ENCODE assay signal across 10 cellular contexts in the genomic region with DNA sequence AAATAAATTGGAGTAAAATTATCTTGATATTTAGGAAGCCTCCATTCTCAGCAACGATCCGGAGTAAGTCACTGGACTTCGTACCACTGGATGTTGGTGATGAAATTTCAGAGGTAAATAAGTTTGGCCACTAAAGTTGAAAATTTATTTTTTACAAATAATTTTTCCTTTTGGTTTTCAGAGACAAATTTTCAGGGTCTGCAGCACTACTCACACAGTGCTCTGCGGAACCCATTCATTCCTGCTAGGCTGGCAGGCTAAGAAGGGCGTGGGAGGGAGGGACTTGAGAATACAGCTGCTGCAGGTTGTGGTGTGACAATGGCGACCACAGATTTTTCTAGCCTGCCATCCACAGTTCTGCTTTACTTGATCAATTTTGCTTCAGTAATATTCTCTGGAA. TPM values are rescaled to one million over a fixed set of nuclear protein-coding genes. Genes with fewer than 3 reads are reported as not detected.
DNase-seq lines count a peak whose midpoint lies in the region; ATAC-seq and TF ChIP-seq lines count a peak whose summit lies in the region.
"Had no signal": no experiment of that assay in that cellular context is flagged by ENCODE, and none has a peak within 500 bp of the region (broad histone marks: within the 10 kb centered on the region; RNA-seq: fewer than 3 reads in every experiment).

No MANE protein-coding gene starts in this region.

- TF ChIP-seq RAD21 in neural cell (conservative IDR thresholded peaks at IDR 0.05) = peak; percentile 52

- H3K79me2 ChIP-seq in neural cell (replicated peaks; ENCODE audit: insufficient read depth, low read length) = peaks cover 74% of the 10 kb centered on the region

- H3F3A ChIP-seq in neural cell (ENCODE audit: insufficient read depth, low read length, poor library complexity, severe bottlenecking) = peaks cover 7% of the 10 kb centered on the region

- peaks cover 31% of the 10 kb centered on the region for H3K36me3 Mint-ChIP-seq in activated T-helper 17 cell treated with anti-CD3 and anti-CD28 coated beads, Interleukin-2, amount 50 U/mL, for 72 hours (ENCODE audit: low read depth)

- no peaks in the 10 kb centered on the region for H3K27me3 Mint-ChIP-seq in activated T-helper 17 cell treated with anti-CD3 and anti-CD28 coated beads, Interleukin-2, amount 50 U/mL, for 72 hours
- H3K27me3 Mint-ChIP-seq: stimulated activated naive CD8-positive, alpha-beta T cell treated with anti-CD3 and anti-CD28 coated beads, Interleukin-15, Interleukin-2, amounts not matched to agents 100 ng/mL and 50 ng/mL, for 24 hours had no signal

- peaks cover 6% of the 10 kb centered on the region for H3K36me3 ChIP-seq in neural cell (ENCODE audit: insufficient read depth, low read length)
- no peaks in the 10 kb centered on the region for H3K36me3 ChIP-seq in gastrocnemius medialis

- peaks cover 29% of the 10 kb centered on the region for H4K20me1 ChIP-seq in neural cell (ENCODE audit: insufficient read depth)

- peak overlapping the region; percentile 100 for H3K4me2 ChIP-seq in neural cell (ENCODE audit: low read length)

- no peak overlapping the region for H3K27ac Mint-ChIP-seq in activated T-helper 17 cell treated with anti-CD3 and anti-CD28 coated beads, Interleukin-2, amount 50 U/mL, for 72 hours

- H3K27me3 ChIP-seq in neural cell (ENCODE audit: insufficient read depth, low read depth, low read length) (no peaks in the 10 kb centered on the region), gastrocnemius medialis (peaks cover 7 to 8% (median 7%) of the 10 kb centered on the region in 3 donors)

- peak; percentile 35 for TF ChIP-seq EP300 in neural cell (conservative IDR thresholded peaks at IDR 0.05; ENCODE audit: poor library complexity, severe bottlenecking)

- H3K4me1 Mint-ChIP-seq in activated T-helper 17 cell treated with anti-CD3 and anti-CD28 coated beads, Interleukin-2, amount 50 U/mL, for 72 hours = peaks cover 12% of the 10 kb centered on the region

- H3K4me3 ChIP-seq in neural cell (ENCODE audit: low read length) = peak overlapping the region; percentile 100
- H3K4me3 ChIP-seq in gastrocnemius medialis = no peak overlapping the region

- H3K27ac ChIP-seq in neural cell (ENCODE audit: low read length) (peak overlapping the region; percentile 100), gastrocnemius medialis (no peak overlapping the region)

- H3K4me1 ChIP-seq in gastrocnemius medialis = peaks cover 8 to 14% of the 10 kb centered on the region in 2 donors

- peak overlapping the region; percentile 88 for H3K9ac ChIP-seq in neural cell (ENCODE audit: low read length)

- ATAC-seq in activated T-helper 17 cell treated with anti-CD3 and anti-CD28 coated beads, Interleukin-2, amount 50 U/mL, for 72 hours (replicated peaks) = no peak
- ATAC-seq in GM21423 (IDR thresholded peaks at IDR 0.05; ENCODE audit: unreplicated experiment) (no peak), gastrocnemius medialis (no peak)

- intact Hi-C loops in gastrocnemius medialis (cut with DNase I; ENCODE audit: low total_unique reads) = no loop called here

- DNase-seq in DMS153 (lab: John Stamatoyannopoulos, UW) = peak; percentile 58
- DNase-seq in NCI-H1417 treated with DMSO at 0.1 percent for 48 hours (lab: John Stamatoyannopoulos, UW) = peak; percentile 65
- no peak for DNase-seq in activated gamma-delta T cell (lab: John Stamatoyannopoulos, UW)
- no peak for DNase-seq in gastrocnemius medialis
- DNase-seq in stimulated activated CD4-positive, alpha-beta T cell treated with anti-CD3 and anti-CD28 coated beads, Interleukin-2, amount 100 ng/mL, for 24 hours = no peak
- DNase-seq: Right ventricle myocardium superior had no signal

- TF ChIP-seq CTCF in neural cell (IDR thresholded peaks at IDR 0.05; ENCODE audit: poor library complexity, severe bottlenecking) (no peak), gastrocnemius medialis (IDR thresholded peaks at IDR 0.05 in 4 of 5, conservative IDR thresholded peaks at IDR 0.05 in 1 of 5) (no peak)

- H2AFZ ChIP-seq in neural cell (ENCODE audit: low read depth, low read length) = peak overlapping the region; percentile 11

- peak overlapping the region; percentile 94 for H3K4me3 Mint-ChIP-seq in activated T-helper 17 cell treated with anti-CD3 and anti-CD28 coated beads, Interleukin-2, amount 50 U/mL, for 72 hours

- in situ Hi-C loops in gastrocnemius medialis (cut with MboI; ENCODE audit: low sequenced_read_pairs in 4 of 4) = no loop called here

- H3K9me3 Mint-ChIP-seq in activated T-helper 17 cell treated with anti-CD3 and anti-CD28 coated beads, Interleukin-2, amount 50 U/mL, for 72 hours = no peaks in the 10 kb centered on the region
- H3K9me3 Mint-ChIP-seq: stimulated activated naive CD8-positive, alpha-beta T cell treated with anti-CD3 and anti-CD28 coated beads, Interleukin-15, Interleukin-2, amounts not matched to agents 100 ng/mL and 50 ng/mL, for 24 hours had no signal

- no peaks in the 10 kb centered on the region for H3K9me3 ChIP-seq in neural cell (ENCODE audit: low read length)
- no peaks in the 10 kb centered on the region for H3K9me3 ChIP-seq in gastrocnemius medialis

- no peak for TF ChIP-seq POLR2A in gastrocnemius medialis (IDR thresholded peaks at IDR 0.05)

- H3K9me2 ChIP-seq in neural cell (ENCODE audit: insufficient read depth, low read length) = no peaks in the 10 kb centered on the region

TF ChIP-seq in neural cell, 6 proteins besides CTCF, POLR2A, EP300 and RAD21:
- TF ChIP-seq MXI1 (conservative IDR thresholded peaks at IDR 0.05; ENCODE audit: poor library complexity, severe bottlenecking) (no peak), TAF1 (IDR thresholded peaks at IDR 0.05; ENCODE audit: low read depth) (peak; percentile 93), SMC3 (conservative IDR thresholded peaks at IDR 0.05; ENCODE audit: poor library complexity) (peak; percentile 51), POLR2AphosphoS5 (IDR thresholded peaks at IDR 0.05) (peak; percentile 90), EZH2 (IDR thresholded peaks at IDR 0.05; ENCODE audit: borderline replicate concordance, insufficient read depth, low read length, poor library complexity, severe bottlenecking) (no peak)
- TF ChIP-seq, protein P1, sequence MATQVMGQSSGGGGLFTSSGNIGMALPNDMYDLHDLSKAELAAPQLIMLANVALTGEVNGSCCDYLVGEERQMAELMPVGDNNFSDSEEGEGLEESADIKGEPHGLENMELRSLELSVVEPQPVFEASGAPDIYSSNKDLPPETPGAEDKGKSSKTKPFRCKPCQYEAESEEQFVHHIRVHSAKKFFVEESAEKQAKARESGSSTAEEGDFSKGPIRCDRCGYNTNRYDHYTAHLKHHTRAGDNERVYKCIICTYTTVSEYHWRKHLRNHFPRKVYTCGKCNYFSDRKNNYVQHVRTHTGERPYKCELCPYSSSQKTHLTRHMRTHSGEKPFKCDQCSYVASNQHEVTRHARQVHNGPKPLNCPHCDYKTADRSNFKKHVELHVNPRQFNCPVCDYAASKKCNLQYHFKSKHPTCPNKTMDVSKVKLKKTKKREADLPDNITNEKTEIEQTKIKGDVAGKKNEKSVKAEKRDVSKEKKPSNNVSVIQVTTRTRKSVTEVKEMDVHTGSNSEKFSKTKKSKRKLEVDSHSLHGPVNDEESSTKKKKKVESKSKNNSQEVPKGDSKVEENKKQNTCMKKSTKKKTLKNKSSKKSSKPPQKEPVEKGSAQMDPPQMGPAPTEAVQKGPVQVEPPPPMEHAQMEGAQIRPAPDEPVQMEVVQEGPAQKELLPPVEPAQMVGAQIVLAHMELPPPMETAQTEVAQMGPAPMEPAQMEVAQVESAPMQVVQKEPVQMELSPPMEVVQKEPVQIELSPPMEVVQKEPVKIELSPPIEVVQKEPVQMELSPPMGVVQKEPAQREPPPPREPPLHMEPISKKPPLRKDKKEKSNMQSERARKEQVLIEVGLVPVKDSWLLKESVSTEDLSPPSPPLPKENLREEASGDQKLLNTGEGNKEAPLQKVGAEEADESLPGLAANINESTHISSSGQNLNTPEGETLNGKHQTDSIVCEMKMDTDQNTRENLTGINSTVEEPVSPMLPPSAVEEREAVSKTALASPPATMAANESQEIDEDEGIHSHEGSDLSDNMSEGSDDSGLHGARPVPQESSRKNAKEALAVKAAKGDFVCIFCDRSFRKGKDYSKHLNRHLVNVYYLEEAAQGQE (IDR thresholded peaks at IDR 0.05; ENCODE audit: borderline replicate concordance) = no peak
TF ChIP-seq in neural cell: peak in this region for 3.

RNA-seq across cellular contexts. Expression of a gene that starts 1.4 kb away (rescaled TPM):
- 10 to 100 TPM; 57.9 to 72.6 TPM for total RNA-seq in activated T-helper 17 cell treated with anti-CD3 and anti-CD28 coated beads, Interleukin-2, amount 50 U/mL, for 72 hours
- polyA plus RNA-seq in neural cell = 14,333 and 15,501 TPM in 2 replicates
- 7,980 and 9,115 TPM in 2 replicates for polyA minus RNA-seq in neural cell
- 10 to 100 TPM; 14.7 to 68.0 (median 25.1) TPM for total RNA-seq in gastrocnemius medialis

RNA-seq across cellular contexts. Expression of a gene that starts 59.1 kb away (rescaled TPM):
- total RNA-seq in activated T-helper 17 cell treated with anti-CD3 and anti-CD28 coated beads, Interleukin-2, amount 50 U/mL, for 72 hours = 1,000 to 10,000 TPM; 1,357 to 2,653 TPM
- 573 and 605 TPM in 2 replicates for polyA plus RNA-seq in neural cell
- polyA minus RNA-seq in neural cell = 371 and 430 TPM in 2 replicates
- total RNA-seq in gastrocnemius medialis = 1,000 to 10,000 TPM in 1 of 4 donors, 100 to 1,000 TPM in 3; 124 to 1,632 (median 402) TPM

Comparison
In these comparisons a context has a peak if more than half of its experiments do, and no peak if none do; other contexts are left out.
1. DNase-seq: peak in DMS153 (single experiment) and NCI-H1417 treated with DMSO at 0.1 percent for 48 hours (single experiment); none in activated gamma-delta T cell (single experiment), gastrocnemius medialis (0 of 2) and stimulated activated CD4-positive, alpha-beta T cell treated with anti-CD3 and anti-CD28 coated beads, Interleukin-2, amount 100 ng/mL, for 24 hours (0 of 2).